Comparison of ENCODE assay signal across 8 cellular contexts in the genomic region with DNA sequence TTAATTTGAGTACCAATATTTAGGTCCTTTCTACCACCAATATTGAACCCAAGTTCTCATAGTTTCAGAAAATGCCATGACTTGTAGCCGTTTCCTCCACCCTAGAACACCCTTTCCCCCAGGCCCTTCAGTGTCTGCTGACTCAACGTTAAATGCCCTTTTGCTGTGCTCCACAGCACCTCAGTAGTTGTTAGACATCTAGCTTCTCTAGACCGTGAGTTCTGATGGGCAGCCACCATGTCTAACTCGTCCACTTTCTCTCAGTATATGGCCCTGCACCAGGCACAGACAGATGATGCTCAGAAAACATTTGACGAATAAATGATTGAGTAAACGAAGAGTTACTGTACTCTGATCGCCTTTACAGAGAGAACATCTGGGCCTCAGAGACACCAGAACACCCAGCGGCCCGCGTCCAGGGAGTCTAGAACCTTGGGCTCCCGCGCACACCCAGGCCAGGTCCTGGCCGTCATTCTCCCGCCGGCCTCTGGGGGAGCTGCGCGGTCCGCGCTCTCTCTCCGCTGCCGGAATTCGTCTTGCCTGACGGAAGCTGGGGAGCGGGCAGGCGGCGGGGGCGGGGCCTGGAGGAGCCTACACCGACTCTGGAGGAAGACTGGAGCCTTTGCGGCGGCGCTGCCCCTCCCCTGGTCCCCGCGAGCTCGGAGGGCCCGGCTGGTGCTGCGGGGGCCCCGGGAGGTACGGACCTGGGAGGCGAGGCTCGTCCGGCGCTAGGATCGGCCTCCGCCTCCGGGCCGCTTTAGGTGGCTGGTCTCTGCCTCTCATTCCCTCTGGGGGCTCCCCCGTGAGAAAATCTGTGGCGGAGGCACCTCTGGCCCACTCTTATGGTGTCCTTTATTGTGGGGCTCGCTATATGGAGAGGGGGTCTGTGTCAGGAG. TPM values are rescaled to one million over a fixed set of nuclear protein-coding genes. Genes with fewer than 3 reads are reported as not detected.
DNase-seq lines count a peak whose midpoint lies in the region; ATAC-seq and TF ChIP-seq lines count a peak whose summit lies in the region.

A gene (plus strand): TSS at position 582 of the 896 bp plus-strand sequence. CDS start 1,488 bp downstream, outside the sequence.

- H3K4me3 ChIP-seq in right atrium auricular region (peak within 1 kb of the TSS; percentile 67 to 88), uterus (peak within 1 kb of the TSS; percentile 73 to 85)

- peak in 1 of 2 donors; percentile 51 for TF ChIP-seq POLR2A in uterus (IDR thresholded peaks at IDR 0.05)

- H3K36me3 Mint-ChIP-seq in T-helper 17 cell (ENCODE audit: low read depth): peaks cover 8% of the 10 kb centered on the region

- H3K36me3 ChIP-seq in right atrium auricular region: peaks cover 25% of the 10 kb centered on the region
- no peaks in the 10 kb centered on the region for H3K36me3 ChIP-seq in uterus

- peaks cover 39% of the 10 kb centered on the region for H3K4me1 Mint-ChIP-seq in T-helper 17 cell

- CTCF ChIA-PET in GM10248 (lab: Yijun Ruan, JAX): interaction anchor here (0.7 to 10.4 kb wide), 37 partner anchors 9 to 377 kb away, joined by 3 to 123 read pairs (median 4); a partner anchor contains a TSS

- H3K9me3 ChIP-seq in T-helper 17 cell (ENCODE audit: control insufficient read depth, low read length, poor library complexity, severe bottlenecking) (no peaks in the 10 kb centered on the region), right atrium auricular region (no peaks in the 10 kb centered on the region), uterus (no peaks in the 10 kb centered on the region)

- ATAC-seq in HG02840 (IDR thresholded peaks at IDR 0.05; ENCODE audit: low FRiP score, unreplicated experiment) (peak; percentile 53), T-helper 17 cell (peak; percentile 78)

- peak within 1 kb of the TSS; percentile 92 for H3K4me3 Mint-ChIP-seq in T-helper 17 cell

- H3K27ac ChIP-seq in right atrium auricular region: peak within 1 kb of the TSS; percentile 85 to 88
- H3K27ac ChIP-seq in uterus: peak within 1 kb of the TSS; percentile 67 to 85

- peak; percentile 96 for TF ChIP-seq CTCF in GM10248 (IDR thresholded peaks at IDR 0.05; ENCODE audit: control extremely low read depth, extremely low read depth, low read depth, missing control alignments)
- peak; percentile 95 to 99 for TF ChIP-seq CTCF in right atrium auricular region (IDR thresholded peaks at IDR 0.05)
- TF ChIP-seq CTCF in uterus (IDR thresholded peaks at IDR 0.05): peak; percentile 93 to 98 (median 96)

- peak; percentile 94 for DNase-seq in GM10248 (ENCODE audit: extremely low spot score)
- DNase-seq in NCI-H1694 treated with DMSO at 0.1 percent for 48 hours (lab: John Stamatoyannopoulos, UW): peak; percentile 69
- peak; percentile 86 to 93 (median 91) for DNase-seq in T-helper 17 cell
- peak in 55 of 56 donors; percentile 45 to 93 (median 84) for DNase-seq in amygdala (lab: John Stamatoyannopoulos, UW)
- DNase-seq in right atrium auricular region (ENCODE audit: low spot score): peak; percentile 92
- DNase-seq in putamen (ENCODE audit: low spot score): peak; percentile 90
- peak; percentile 90 to 92 for DNase-seq in uterus

- intact Hi-C loops in uterus (cut with DNase I; ENCODE audit: low total_unique reads): loop anchor here (5.0 to 10.0 kb wide), 2 partner anchors 55 to 97 kb away; a partner anchor contains a TSS

- POLR2A ChIA-PET in GM10248 (lab: Yijun Ruan, JAX): interaction anchor here (0.7 to 1.0 kb wide), 2 partner anchors 19 to 21 kb away, joined by 3 to 4 read pairs; no protein-coding TSS in a partner anchor

- H3K27me3 ChIP-seq in right atrium auricular region (no peaks in the 10 kb centered on the region), uterus (no peaks in the 10 kb centered on the region)

- peak within 1 kb of the TSS; percentile 93 for H3K27ac Mint-ChIP-seq in T-helper 17 cell

- no peaks in the 10 kb centered on the region for H3K27me3 Mint-ChIP-seq in T-helper 17 cell

- H3K4me1 ChIP-seq in right atrium auricular region (peaks cover 0 to 47% of the 10 kb centered on the region in 2 donors), uterus (peaks cover 9 to 14% of the 10 kb centered on the region in 2 donors)

RNA-seq across cellular contexts. Expression of the gene that starts here (rescaled TPM):
- 10 to 100 TPM; 14.3 to 15.6 TPM for total RNA-seq in T-helper 17 cell
- total RNA-seq in right atrium auricular region: 10 to 100 TPM; 64.8 to 69.8 TPM
- 10 to 100 TPM in 3 of 4 donors, 1 to 10 TPM in 1; 2.4 to 35.4 (median 26.8) TPM for total RNA-seq in uterus

Comparison
In these comparisons a context has a peak if more than half of its experiments do, and no peak if none do; other contexts are left out.
1. Peak in every context shown above with its lines: DNase-seq, ATAC-seq, H3K4me3 ChIP-seq and H3K27ac ChIP-seq.